ENCODE assay signal across 1 cellular context in genomic region chr11:45804806-45805304, GRCh38.
A peak's percentile ranks its signal among the peaks of the same experiment; 100 is the strongest.
TF ChIP-seq lines count a peak whose summit lies in the region.

TSS of gene SLC35C1 (plus strand) at chr11:45805149. CDS start at chr11:45805802, 653 bp downstream.

TF ChIP-seq in HepG2, 621 proteins besides CTCF, POLR2A, EP300 and RAD21 (continued from another document and continues in another):
- TF ChIP-seq CAMTA2 (CRISPR knock-in tag; IDR thresholded peaks at IDR 0.05; ENCODE audit: borderline replicate concordance) (no peak), LCORL (IDR thresholded peaks at IDR 0.05) (no peak), LCORL (CRISPR knock-in tag; IDR thresholded peaks at IDR 0.05) (peak; percentile 60; the same call in 1 of the 2 replicates), TFDP1 (CRISPR knock-in tag; IDR thresholded peaks at IDR 0.05; ENCODE audit: borderline replicate concordance) (no peak), HMGXB3 (CRISPR knock-in tag; IDR thresholded peaks at IDR 0.05; ENCODE audit: borderline replicate concordance) (peak; percentile 23; the same call in 1 of the 2 replicates), FOXA1 (IDR thresholded peaks at IDR 0.05) (no peak), FOXA1 (CRISPR knock-in tag; IDR thresholded peaks at IDR 0.05) (no peak), ELF4 (CRISPR knock-in tag; IDR thresholded peaks at IDR 0.05; ENCODE audit: borderline replicate concordance) (no peak), ARNT2 (CRISPR knock-in tag; IDR thresholded peaks at IDR 0.05; ENCODE audit: low read depth) (0 out of 2 replicates have a peak, but pooled peaks have one; percentile 44), TFAP4 (IDR thresholded peaks at IDR 0.05; ENCODE audit: borderline replicate concordance, low read depth) (no peak), HHEX (CRISPR knock-in tag; IDR thresholded peaks at IDR 0.05) (no peak), FOXC1 (CRISPR knock-in tag; IDR thresholded peaks at IDR 0.05; ENCODE audit: borderline replicate concordance) (peak; percentile 7; the same call in 1 of the 2 replicates), PPARG (CRISPR knock-in tag; conservative IDR thresholded peaks at IDR 0.05) (0 out of 2 replicates have a peak, but pooled peaks have one; percentile 26), ZNF574 (CRISPR knock-in tag; IDR thresholded peaks at IDR 0.05) (peak; percentile 48), ZKSCAN5 (CRISPR knock-in tag; IDR thresholded peaks at IDR 0.05) (no peak), ZNF333 (CRISPR knock-in tag; IDR thresholded peaks at IDR 0.05; ENCODE audit: borderline replicate concordance) (no peak), SNRNP70 (IDR thresholded peaks at IDR 0.05; ENCODE audit: low read depth, low read length) (no peak), ASH2L (IDR thresholded peaks at IDR 0.05; ENCODE audit: insufficient read length, low read depth, low read length) (peak; percentile 40), ZNF614 (CRISPR knock-in tag; IDR thresholded peaks at IDR 0.05; ENCODE audit: borderline replicate concordance) (0 out of 2 replicates have a peak, but pooled peaks have one; percentile 8), PTBP1 (IDR thresholded peaks at IDR 0.05; ENCODE audit: low read depth, low read length, poor library complexity, severe bottlenecking) (no peak), SMAD1 (CRISPR knock-in tag; IDR thresholded peaks at IDR 0.05; ENCODE audit: borderline replicate concordance, low read depth) (no peak), SRF (IDR thresholded peaks at IDR 0.05; ENCODE audit: low read depth, low read length) (peak; percentile 84), DR1 (CRISPR knock-in tag; IDR thresholded peaks at IDR 0.05) (peak; percentile 91), RBFOX2 (IDR thresholded peaks at IDR 0.05; ENCODE audit: low read depth, low read length) (peak; percentile 79), ELF3 (CRISPR knock-in tag; IDR thresholded peaks at IDR 0.05) (0 out of 2 replicates have a peak, but pooled peaks have one; percentile 29), PHB2 (IDR thresholded peaks at IDR 0.05; ENCODE audit: partially characterized antibody) (no peak), SAP130 (CRISPR knock-in tag; IDR thresholded peaks at IDR 0.05; ENCODE audit: low read depth) (peak; percentile 68), IKZF1 (IDR thresholded peaks at IDR 0.05) (no peak), SP4 (CRISPR knock-in tag; IDR thresholded peaks at IDR 0.05) (peak; percentile 94), MYC (CRISPR knock-in tag; IDR thresholded peaks at IDR 0.05; ENCODE audit: borderline replicate concordance) (peak; percentile 28; the same call in 1 of the 2 replicates), TEAD3 (CRISPR knock-in tag; optimal IDR thresholded peaks at IDR 0.05; ENCODE audit: borderline replicate concordance) (peak; percentile 11), NFE2 (CRISPR knock-in tag; IDR thresholded peaks at IDR 0.05) (no peak), KDM3A (CRISPR knock-in tag; IDR thresholded peaks at IDR 0.05; ENCODE audit: low read depth) (0 out of 2 replicates have a peak, but pooled peaks have one; percentile 42), ZNF724P (CRISPR knock-in tag; IDR thresholded peaks at IDR 0.05; ENCODE audit: borderline replicate concordance) (0 out of 2 replicates have a peak, but pooled peaks have one; percentile 60), RARA (CRISPR knock-in tag; IDR thresholded peaks at IDR 0.05) (peak; percentile 30; the same call in 1 of the 2 replicates), ZNF431 (CRISPR knock-in tag; IDR thresholded peaks at IDR 0.05; ENCODE audit: borderline replicate concordance, low read depth) (no peak), TAF1 (CRISPR knock-in tag; IDR thresholded peaks at IDR 0.05) (peak; percentile 66), POGZ (CRISPR knock-in tag; IDR thresholded peaks at IDR 0.05) (peak; percentile 50), ZFP62 (CRISPR knock-in tag; IDR thresholded peaks at IDR 0.05) (no peak)
- TF ChIP-seq, protein P1, sequence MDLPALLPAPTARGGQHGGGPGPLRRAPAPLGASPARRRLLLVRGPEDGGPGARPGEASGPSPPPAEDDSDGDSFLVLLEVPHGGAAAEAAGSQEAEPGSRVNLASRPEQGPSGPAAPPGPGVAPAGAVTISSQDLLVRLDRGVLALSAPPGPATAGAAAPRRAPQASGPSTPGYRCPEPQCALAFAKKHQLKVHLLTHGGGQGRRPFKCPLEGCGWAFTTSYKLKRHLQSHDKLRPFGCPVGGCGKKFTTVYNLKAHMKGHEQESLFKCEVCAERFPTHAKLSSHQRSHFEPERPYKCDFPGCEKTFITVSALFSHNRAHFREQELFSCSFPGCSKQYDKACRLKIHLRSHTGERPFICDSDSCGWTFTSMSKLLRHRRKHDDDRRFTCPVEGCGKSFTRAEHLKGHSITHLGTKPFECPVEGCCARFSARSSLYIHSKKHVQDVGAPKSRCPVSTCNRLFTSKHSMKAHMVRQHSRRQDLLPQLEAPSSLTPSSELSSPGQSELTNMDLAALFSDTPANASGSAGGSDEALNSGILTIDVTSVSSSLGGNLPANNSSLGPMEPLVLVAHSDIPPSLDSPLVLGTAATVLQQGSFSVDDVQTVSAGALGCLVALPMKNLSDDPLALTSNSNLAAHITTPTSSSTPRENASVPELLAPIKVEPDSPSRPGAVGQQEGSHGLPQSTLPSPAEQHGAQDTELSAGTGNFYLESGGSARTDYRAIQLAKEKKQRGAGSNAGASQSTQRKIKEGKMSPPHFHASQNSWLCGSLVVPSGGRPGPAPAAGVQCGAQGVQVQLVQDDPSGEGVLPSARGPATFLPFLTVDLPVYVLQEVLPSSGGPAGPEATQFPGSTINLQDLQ (CRISPR knock-in tag; IDR thresholded peaks at IDR 0.05): no peak
- TF ChIP-seq, protein P2, sequence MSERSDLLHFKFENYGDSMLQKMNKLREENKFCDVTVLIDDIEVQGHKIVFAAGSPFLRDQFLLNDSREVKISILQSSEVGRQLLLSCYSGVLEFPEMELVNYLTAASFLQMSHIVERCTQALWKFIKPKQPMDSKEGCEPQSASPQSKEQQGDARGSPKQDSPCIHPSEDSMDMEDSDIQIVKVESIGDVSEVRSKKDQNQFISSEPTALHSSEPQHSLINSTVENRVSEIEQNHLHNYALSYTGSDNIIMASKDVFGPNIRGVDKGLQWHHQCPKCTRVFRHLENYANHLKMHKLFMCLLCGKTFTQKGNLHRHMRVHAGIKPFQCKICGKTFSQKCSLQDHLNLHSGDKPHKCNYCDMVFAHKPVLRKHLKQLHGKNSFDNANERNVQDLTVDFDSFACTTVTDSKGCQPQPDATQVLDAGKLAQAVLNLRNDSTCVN (CRISPR knock-in tag; IDR thresholded peaks at IDR 0.05; ENCODE audit: borderline replicate concordance): peak; percentile 46
- TF ChIP-seq, protein P3, sequence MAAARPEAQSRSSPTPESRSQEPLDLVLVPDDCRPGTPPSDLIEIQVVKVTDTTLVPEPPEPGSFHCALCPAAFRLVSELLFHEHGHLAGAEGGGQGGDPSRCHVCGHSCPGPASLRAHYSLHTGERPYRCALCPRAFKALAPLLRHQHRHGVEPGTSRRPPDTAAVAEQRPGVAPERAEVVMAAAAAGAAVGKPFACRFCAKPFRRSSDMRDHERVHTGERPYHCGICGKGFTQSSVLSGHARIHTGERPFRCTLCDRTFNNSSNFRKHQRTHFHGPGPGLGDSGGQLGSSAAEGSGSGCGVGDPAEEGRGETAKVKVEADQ (CRISPR knock-in tag; IDR thresholded peaks at IDR 0.05; ENCODE audit: borderline replicate concordance): no peak
- TF ChIP-seq, protein P4, sequence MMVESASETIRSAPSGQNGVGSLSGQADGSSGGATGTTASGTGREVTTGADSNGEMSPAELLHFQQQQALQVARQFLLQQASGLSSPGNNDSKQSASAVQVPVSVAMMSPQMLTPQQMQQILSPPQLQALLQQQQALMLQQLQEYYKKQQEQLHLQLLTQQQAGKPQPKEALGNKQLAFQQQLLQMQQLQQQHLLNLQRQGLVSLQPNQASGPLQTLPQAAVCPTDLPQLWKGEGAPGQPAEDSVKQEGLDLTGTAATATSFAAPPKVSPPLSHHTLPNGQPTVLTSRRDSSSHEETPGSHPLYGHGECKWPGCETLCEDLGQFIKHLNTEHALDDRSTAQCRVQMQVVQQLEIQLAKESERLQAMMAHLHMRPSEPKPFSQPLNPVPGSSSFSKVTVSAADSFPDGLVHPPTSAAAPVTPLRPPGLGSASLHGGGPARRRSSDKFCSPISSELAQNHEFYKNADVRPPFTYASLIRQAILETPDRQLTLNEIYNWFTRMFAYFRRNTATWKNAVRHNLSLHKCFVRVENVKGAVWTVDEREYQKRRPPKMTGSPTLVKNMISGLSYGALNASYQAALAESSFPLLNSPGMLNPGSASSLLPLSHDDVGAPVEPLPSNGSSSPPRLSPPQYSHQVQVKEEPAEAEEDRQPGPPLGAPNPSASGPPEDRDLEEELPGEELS (CRISPR knock-in tag; IDR thresholded peaks at IDR 0.05): peak; percentile 23; the same call in 1 of the 2 replicates
